1 cellular context compared by ENCODE assay signal in genomic region chr4:110533940-110534339, GRCh38.
TF ChIP-seq lines count a peak whose summit lies in the region.

No MANE protein-coding gene starts in this region.

TF ChIP-seq in IMR-90, 13 proteins besides CTCF, POLR2A, EP300 and RAD21:
- peak; percentile 76 for TF ChIP-seq CEBPB (IDR thresholded peaks at IDR 0.05; ENCODE audit: low read depth, low read length)
- TF ChIP-seq USF2 (IDR thresholded peaks at IDR 0.05; ENCODE audit: low read depth, low read length): no peak
- peak; percentile 73 for TF ChIP-seq FOS (IDR thresholded peaks at IDR 0.05; ENCODE audit: low read depth, low read length)
- no peak for TF ChIP-seq RCOR1 (IDR thresholded peaks at IDR 0.05; ENCODE audit: insufficient replicate concordance, low read length)
